In genomic region chr11:69217276-69218105, GRCh38 we compare ENCODE assay signal across 14 cellular contexts.
DNase-seq lines count a peak whose midpoint lies in the region; ATAC-seq and TF ChIP-seq lines count a peak whose summit lies in the region.
"Had no signal": no experiment of that assay in that cellular context is flagged by ENCODE, and none has a peak within 500 bp of the region (broad histone marks: within the 10 kb centered on the region; RNA-seq: fewer than 3 reads in every experiment).

No MANE protein-coding gene starts in this region.

- H3K36me3 ChIP-seq in left ventricle myocardium inferior (no peaks in the 10 kb centered on the region), gastroesophageal sphincter (no peaks in the 10 kb centered on the region)
- H3K36me3 ChIP-seq: cardiac muscle cell, neural progenitor cell, tibial nerve had no signal

- TF ChIP-seq CTCF in left ventricle myocardium inferior (IDR thresholded peaks at IDR 0.05; ENCODE audit: borderline replicate concordance) (no peak), gastroesophageal sphincter (IDR thresholded peaks at IDR 0.05) (no peak)

- TF ChIP-seq EP300 in gastroesophageal sphincter (IDR thresholded peaks at IDR 0.05) = no peak

- intact Hi-C loops in cardiac septum (cut with DNase I) = no loop called here
- intact Hi-C loops in left ventricle myocardium inferior (cut with micrococcal nuclease) = no loop called here

- ATAC-seq in gastroesophageal sphincter (no peak), HG03108 (IDR thresholded peaks at IDR 0.05; ENCODE audit: unreplicated experiment) (no peak)

- H3K27me3 ChIP-seq in left ventricle myocardium inferior (ENCODE audit: low read depth) (peaks cover 4% of the 10 kb centered on the region), gastroesophageal sphincter (peaks cover 6% of the 10 kb centered on the region)
- H3K27me3 ChIP-seq: cardiac muscle cell, neural progenitor cell, tibial nerve had no signal

- no peak overlapping the region for H3K4me3 ChIP-seq in left ventricle myocardium inferior
- no peak overlapping the region for H3K4me3 ChIP-seq in gastroesophageal sphincter
- H3K4me3 ChIP-seq: cardiac muscle cell, neural progenitor cell, tibial nerve had no signal

- H3K4me1 ChIP-seq in left ventricle myocardium inferior (peaks cover 8% of the 10 kb centered on the region), gastroesophageal sphincter (peaks cover 0 to 7% (median 0%) of the 10 kb centered on the region in 3 donors)
- H3K4me1 ChIP-seq: neural progenitor cell had no signal

- H3K9me3 ChIP-seq in left ventricle myocardium inferior (replicated peaks) = no peaks in the 10 kb centered on the region
- H3K9me3 ChIP-seq in gastroesophageal sphincter = no peaks in the 10 kb centered on the region
- H3K9me3 ChIP-seq: tibial nerve had no signal

- no peak for TF ChIP-seq POLR2A in gastroesophageal sphincter (IDR thresholded peaks at IDR 0.05)

- no peak overlapping the region for H3K27ac ChIP-seq in left ventricle myocardium inferior (replicated peaks)
- no peak overlapping the region for H3K27ac ChIP-seq in gastroesophageal sphincter
- H3K27ac ChIP-seq: cardiac muscle cell, neural progenitor cell, tibial nerve had no signal

- DNase-seq in cardiac septum (ENCODE audit: low spot score) = peak; percentile 68
- DNase-seq in left ventricle myocardium inferior = no peak
- peak; percentile 76 for DNase-seq in cerebellum (ENCODE audit: low spot score)
- DNase-seq in mucosa of gallbladder (ENCODE audit: low spot score) = peak; percentile 27
- peak; percentile 47 for DNase-seq in ureter (ENCODE audit: low spot score)
- DNase-seq in 8988T = no peak
- DNase-seq: DMS79, NCI-H345, T-helper 2 cell had no signal

- WGBS in gastroesophageal sphincter (ENCODE audit: low coverage in 1 of 2), 2 donors = 56% methylated on average over 6 of the region's 9 CpGs; no CpG with 5 or more reads in 1 of the 2 donors

Comparison
In these comparisons a context has a peak if more than half of its experiments do, and no peak if none do; other contexts are left out.
1. DNase-seq: peak in cardiac septum (single experiment), cerebellum (single experiment), mucosa of gallbladder (single experiment) and ureter (single experiment); none in left ventricle myocardium inferior (single experiment) and 8988T (single experiment).